Comparison of ENCODE assay signal across 1 cellular context in the genomic region with DNA sequence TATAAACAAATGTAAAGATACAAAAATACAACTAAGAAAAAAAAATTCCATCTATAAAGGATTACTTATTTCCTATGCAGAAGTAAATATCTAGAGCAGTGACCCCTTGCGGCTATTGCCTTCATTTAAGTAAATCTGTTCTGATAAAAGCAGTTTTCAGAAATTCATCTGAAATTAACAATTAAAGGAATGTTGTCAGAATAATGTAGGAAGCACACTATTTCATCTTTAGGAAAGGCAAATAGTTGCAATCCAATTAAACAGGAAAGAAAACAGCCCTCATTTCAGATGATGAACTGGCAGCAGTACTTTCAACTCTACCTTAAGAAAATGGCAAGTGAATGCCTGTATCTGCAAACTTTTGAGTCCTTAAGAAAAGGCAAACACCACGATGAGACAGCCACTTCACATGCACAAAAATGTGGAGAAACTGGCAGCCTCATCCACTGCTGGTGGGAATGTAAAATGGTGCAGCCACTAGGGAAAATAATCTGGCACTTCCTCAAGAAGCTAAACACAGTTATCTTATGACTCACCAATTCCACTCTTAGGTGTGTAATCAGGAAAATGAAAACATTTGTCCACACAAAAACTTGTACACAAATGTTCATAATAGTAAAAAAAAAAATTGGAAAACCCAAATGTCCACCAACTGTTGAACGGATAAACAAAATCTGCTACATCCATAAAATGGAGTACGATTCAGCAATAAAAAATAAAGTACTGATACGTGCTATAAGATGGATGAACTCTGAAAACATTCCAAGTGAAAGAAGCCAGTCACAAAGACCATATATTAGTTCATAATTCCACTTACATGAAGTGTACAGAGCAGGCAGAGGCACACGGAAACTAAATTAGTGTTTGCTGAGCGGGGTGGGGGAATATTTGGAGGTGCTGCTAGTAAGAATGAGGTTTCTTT.
TF ChIP-seq lines count a peak whose summit lies in the region.

No MANE protein-coding gene starts in this region.

TF ChIP-seq in GM23338, 12 proteins besides CTCF, POLR2A, EP300 and RAD21 (continued from another document):
- TF ChIP-seq, protein P1, sequence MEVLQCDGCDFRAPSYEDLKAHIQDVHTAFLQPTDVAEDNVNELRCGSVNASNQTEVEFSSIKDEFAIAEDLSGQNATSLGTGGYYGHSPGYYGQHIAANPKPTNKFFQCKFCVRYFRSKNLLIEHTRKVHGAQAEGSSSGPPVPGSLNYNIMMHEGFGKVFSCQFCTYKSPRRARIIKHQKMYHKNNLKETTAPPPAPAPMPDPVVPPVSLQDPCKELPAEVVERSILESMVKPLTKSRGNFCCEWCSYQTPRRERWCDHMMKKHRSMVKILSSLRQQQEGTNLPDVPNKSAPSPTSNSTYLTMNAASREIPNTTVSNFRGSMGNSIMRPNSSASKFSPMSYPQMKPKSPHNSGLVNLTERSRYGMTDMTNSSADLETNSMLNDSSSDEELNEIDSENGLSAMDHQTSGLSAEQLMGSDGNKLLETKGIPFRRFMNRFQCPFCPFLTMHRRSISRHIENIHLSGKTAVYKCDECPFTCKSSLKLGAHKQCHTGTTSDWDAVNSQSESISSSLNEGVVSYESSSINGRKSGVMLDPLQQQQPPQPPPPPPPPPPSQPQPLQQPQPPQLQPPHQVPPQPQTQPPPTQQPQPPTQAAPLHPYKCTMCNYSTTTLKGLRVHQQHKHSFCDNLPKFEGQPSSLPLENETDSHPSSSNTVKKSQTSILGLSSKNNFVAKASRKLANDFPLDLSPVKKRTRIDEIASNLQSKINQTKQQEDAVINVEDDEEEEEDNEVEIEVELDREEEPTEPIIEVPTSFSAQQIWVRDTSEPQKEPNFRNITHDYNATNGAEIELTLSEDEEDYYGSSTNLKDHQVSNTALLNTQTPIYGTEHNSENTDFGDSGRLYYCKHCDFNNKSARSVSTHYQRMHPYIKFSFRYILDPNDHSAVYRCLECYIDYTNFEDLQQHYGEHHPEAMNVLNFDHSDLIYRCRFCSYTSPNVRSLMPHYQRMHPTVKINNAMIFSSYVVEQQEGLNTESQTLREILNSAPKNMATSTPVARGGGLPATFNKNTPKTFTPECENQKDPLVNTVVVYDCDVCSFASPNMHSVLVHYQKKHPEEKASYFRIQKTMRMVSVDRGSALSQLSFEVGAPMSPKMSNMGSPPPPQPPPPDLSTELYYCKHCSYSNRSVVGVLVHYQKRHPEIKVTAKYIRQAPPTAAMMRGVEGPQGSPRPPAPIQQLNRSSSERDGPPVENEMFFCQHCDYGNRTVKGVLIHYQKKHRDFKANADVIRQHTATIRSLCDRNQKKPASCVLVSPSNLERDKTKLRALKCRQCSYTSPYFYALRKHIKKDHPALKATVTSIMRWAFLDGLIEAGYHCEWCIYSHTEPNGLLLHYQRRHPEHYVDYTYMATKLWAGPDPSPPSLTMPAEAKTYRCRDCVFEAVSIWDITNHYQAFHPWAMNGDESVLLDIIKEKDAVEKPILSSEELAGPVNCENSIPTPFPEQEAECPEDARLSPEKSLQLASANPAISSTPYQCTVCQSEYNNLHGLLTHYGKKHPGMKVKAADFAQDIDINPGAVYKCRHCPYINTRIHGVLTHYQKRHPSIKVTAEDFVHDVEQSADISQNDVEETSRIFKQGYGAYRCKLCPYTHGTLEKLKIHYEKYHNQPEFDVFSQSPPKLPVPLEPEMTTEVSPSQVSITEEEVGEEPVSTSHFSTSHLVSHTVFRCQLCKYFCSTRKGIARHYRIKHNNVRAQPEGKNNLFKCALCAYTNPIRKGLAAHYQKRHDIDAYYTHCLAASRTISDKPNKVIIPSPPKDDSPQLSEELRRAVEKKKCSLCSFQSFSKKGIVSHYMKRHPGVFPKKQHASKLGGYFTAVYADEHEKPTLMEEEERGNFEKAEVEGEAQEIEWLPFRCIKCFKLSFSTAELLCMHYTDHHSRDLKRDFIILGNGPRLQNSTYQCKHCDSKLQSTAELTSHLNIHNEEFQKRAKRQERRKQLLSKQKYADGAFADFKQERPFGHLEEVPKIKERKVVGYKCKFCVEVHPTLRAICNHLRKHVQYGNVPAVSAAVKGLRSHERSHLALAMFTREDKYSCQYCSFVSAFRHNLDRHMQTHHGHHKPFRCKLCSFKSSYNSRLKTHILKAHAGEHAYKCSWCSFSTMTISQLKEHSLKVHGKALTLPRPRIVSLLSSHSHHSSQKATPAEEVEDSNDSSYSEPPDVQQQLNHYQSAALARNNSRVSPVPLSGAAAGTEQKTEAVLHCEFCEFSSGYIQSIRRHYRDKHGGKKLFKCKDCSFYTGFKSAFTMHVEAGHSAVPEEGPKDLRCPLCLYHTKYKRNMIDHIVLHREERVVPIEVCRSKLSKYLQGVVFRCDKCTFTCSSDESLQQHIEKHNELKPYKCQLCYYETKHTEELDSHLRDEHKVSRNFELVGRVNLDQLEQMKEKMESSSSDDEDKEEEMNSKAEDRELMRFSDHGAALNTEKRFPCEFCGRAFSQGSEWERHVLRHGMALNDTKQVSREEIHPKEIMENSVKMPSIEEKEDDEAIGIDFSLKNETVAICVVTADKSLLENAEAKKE (CRISPR knock-in tag; IDR thresholded peaks at IDR 0.05): no peak
- TF ChIP-seq POLR2AphosphoS5 (IDR thresholded peaks at IDR 0.05; ENCODE audit: low read depth): no peak
- no peak for TF ChIP-seq JUNB (IDR thresholded peaks at IDR 0.05; ENCODE audit: unreplicated experiment)
- no peak for TF ChIP-seq ZNF114 (CRISPR knock-in tag; IDR thresholded peaks at IDR 0.05)
- TF ChIP-seq ZNF331 (CRISPR knock-in tag; IDR thresholded peaks at IDR 0.05; ENCODE audit: low read depth): no peak
- no peak for TF ChIP-seq CREB1 (CRISPR knock-in tag; IDR thresholded peaks at IDR 0.05; ENCODE audit: low read depth)
- TF ChIP-seq, protein P2, sequence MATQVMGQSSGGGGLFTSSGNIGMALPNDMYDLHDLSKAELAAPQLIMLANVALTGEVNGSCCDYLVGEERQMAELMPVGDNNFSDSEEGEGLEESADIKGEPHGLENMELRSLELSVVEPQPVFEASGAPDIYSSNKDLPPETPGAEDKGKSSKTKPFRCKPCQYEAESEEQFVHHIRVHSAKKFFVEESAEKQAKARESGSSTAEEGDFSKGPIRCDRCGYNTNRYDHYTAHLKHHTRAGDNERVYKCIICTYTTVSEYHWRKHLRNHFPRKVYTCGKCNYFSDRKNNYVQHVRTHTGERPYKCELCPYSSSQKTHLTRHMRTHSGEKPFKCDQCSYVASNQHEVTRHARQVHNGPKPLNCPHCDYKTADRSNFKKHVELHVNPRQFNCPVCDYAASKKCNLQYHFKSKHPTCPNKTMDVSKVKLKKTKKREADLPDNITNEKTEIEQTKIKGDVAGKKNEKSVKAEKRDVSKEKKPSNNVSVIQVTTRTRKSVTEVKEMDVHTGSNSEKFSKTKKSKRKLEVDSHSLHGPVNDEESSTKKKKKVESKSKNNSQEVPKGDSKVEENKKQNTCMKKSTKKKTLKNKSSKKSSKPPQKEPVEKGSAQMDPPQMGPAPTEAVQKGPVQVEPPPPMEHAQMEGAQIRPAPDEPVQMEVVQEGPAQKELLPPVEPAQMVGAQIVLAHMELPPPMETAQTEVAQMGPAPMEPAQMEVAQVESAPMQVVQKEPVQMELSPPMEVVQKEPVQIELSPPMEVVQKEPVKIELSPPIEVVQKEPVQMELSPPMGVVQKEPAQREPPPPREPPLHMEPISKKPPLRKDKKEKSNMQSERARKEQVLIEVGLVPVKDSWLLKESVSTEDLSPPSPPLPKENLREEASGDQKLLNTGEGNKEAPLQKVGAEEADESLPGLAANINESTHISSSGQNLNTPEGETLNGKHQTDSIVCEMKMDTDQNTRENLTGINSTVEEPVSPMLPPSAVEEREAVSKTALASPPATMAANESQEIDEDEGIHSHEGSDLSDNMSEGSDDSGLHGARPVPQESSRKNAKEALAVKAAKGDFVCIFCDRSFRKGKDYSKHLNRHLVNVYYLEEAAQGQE (IDR thresholded peaks at IDR 0.05; ENCODE audit: unreplicated experiment): no peak
- no peak for TF ChIP-seq EZH2 (IDR thresholded peaks at IDR 0.05; ENCODE audit: low read depth, unreplicated experiment)
- TF ChIP-seq STAT1 (IDR thresholded peaks at IDR 0.05; ENCODE audit: unreplicated experiment): no peak
